Comparison of ENCODE assay signal across 8 cellular contexts in the genomic region with DNA sequence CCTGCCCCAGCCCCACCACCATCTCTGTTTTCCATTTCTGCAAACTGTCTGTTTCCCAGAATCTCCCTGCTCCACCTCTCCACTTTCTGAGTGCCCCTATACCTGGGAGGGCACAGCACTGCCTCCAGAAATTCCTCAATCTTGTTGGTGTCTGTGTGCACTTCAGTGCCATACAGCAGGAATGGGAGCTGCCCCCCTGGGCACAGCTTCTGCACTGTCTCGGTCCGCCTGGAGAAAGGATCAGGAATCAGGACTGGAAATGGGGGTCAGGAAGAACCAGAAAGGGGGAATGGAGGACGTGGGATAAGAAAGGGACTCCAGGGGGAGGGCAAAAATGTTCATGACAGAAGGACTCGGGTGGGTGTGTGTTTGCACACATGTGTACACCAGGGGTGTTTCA. TPM values are rescaled to one million over a fixed set of nuclear protein-coding genes. Genes with fewer than 3 reads are reported as not detected.
A peak's percentile ranks its signal among the peaks of the same experiment; 100 is the strongest.
DNase-seq lines count a peak whose midpoint lies in the region; ATAC-seq, FAIRE-seq and TF ChIP-seq lines count a peak whose summit lies in the region.
"Had no signal": no experiment of that assay in that cellular context is flagged by ENCODE, and none has a peak within 500 bp of the region (broad histone marks: within the 10 kb centered on the region; RNA-seq: fewer than 3 reads in every experiment).

No MANE protein-coding gene starts in this region.

- no peaks in the 10 kb centered on the region for H3K9me3 Mint-ChIP-seq in T-helper 2 cell treated with Interferon-gamma antibody and Interleukin-4, amounts not matched to agents 5 μg/mL and 100 μg/mL, for 36 hours
- H3K9me3 Mint-ChIP-seq in stimulated activated memory B cell treated with anti-CD40 and anti-IgM and Interleukin-4, amounts not matched to agents 10 μg/mL and 1 μg/mL and 100 μg/mL, for 72 hours, result no peaks in the 10 kb centered on the region

- CTCF ChIA-PET in H1 (lab: Charles Lee; ENCODE audit: partially characterized antibody), result interaction anchor here (0.8 to 3.1 kb wide), 7 partner anchors 10 to 96 kb away, joined by 3 to 12 read pairs (median 3); a partner anchor contains a TSS

- H3K23ac ChIP-seq in H1 (ENCODE audit: insufficient read length), result no peak overlapping the region

- H2BK5ac ChIP-seq in H1 (ENCODE audit: low read depth, low read length), result 0 out of 2 replicates have a peak overlapping the region, but pooled peaks have one; percentile 53

- no peaks in the 10 kb centered on the region for H3K27me3 ChIP-seq in H1 (replicated peaks in 1 of 4; ENCODE audit: control insufficient read depth in 3 of 4, extremely low read depth in 1 of 4, insufficient read depth in 3 of 4, low read length in 3 of 4)

- peaks cover 20 to 33% (median 22%) of the 10 kb centered on the region in 4 experiments for H3K4me1 ChIP-seq in H1 (replicated peaks in 1 of 4; ENCODE audit: control insufficient read depth in 3 of 4, insufficient read depth in 4 of 4, low read length in 3 of 4)

- no peak overlapping the region for H3K14ac ChIP-seq in H1 (ENCODE audit: insufficient read length)

- H3K27me3 Mint-ChIP-seq in T-helper 2 cell treated with Interferon-gamma antibody and Interleukin-4, amounts not matched to agents 5 μg/mL and 100 μg/mL, for 36 hours (ENCODE audit: low read depth), result no peaks in the 10 kb centered on the region
- no peaks in the 10 kb centered on the region for H3K27me3 Mint-ChIP-seq in stimulated activated memory B cell treated with anti-CD40 and anti-IgM and Interleukin-4, amounts not matched to agents 10 μg/mL and 1 μg/mL and 100 μg/mL, for 72 hours

- H3K18ac ChIP-seq in H1 (ENCODE audit: extremely low read depth, low read length), result no peak overlapping the region

- H3K4me3 ChIP-seq in H1 (ENCODE audit: extremely low read depth in 1 of 4, insufficient read depth in 2 of 4, low read depth in 3 of 4, low read length in 4 of 4), result no peak overlapping the region

- TF ChIP-seq EP300 in H1 (IDR thresholded peaks at IDR 0.05; ENCODE audit: borderline replicate concordance in 1 of 2, low read depth in 2 of 2, low read length in 2 of 2), result no peak

- peaks cover 0 to 26% of the 10 kb centered on the region in 2 experiments; a peak in 2 of 4 replicates for H3K79me2 ChIP-seq in H1 (ENCODE audit: control insufficient read depth in 1 of 2, insufficient read depth in 2 of 2, low read length in 2 of 2)

- no peak overlapping the region; the same call in 1 of the 2 replicates for H2BK12ac ChIP-seq in H1 (ENCODE audit: low read depth, low read length)

- no peak overlapping the region for H2AFZ ChIP-seq in H1 (ENCODE audit: low read length)

- POLR2A ChIA-PET in H1 (lab: Charles Lee; ENCODE audit: partially characterized antibody), result interaction anchor here (1.3 to 8.7 kb wide), 5 partner anchors 9 to 102 kb away, joined by 4 to 73 read pairs (median 5); a partner anchor contains a TSS

- peaks cover 19% of the 10 kb centered on the region for H3K23me2 ChIP-seq in H1 (ENCODE audit: low read depth, low read length)

- H4K20me1 ChIP-seq in H1 (replicated peaks in 1 of 2; ENCODE audit: control insufficient read depth in 1 of 2, insufficient read depth in 2 of 2, low read length in 2 of 2), result peaks cover 4 to 5% of the 10 kb centered on the region in 2 experiments

- no peak for DNase-seq in T-helper 2 cell treated with Interferon-gamma antibody and Interleukin-4, amounts not matched to agents 5 μg/mL and 100 μg/mL, for 36 hours (ENCODE audit: low spot score)
- no peak for DNase-seq in T-helper 2 cell
- DNase-seq in H1 (ENCODE audit: low read depth in 1 of 2, low spot score in 2 of 2), result no peak
- no peak for DNase-seq in SIG-M5 (lab: John Stamatoyannopoulos, UW)
- DNase-seq in GM20000 (ENCODE audit: low spot score), result no peak
- DNase-seq: ACHN, H7 had no signal

- H3K4me1 Mint-ChIP-seq in T-helper 2 cell treated with Interferon-gamma antibody and Interleukin-4, amounts not matched to agents 5 μg/mL and 100 μg/mL, for 36 hours (ENCODE audit: low read depth), result peaks cover 46% of the 10 kb centered on the region
- peaks cover 58% of the 10 kb centered on the region for H3K4me1 Mint-ChIP-seq in stimulated activated memory B cell treated with anti-CD40 and anti-IgM and Interleukin-4, amounts not matched to agents 10 μg/mL and 1 μg/mL and 100 μg/mL, for 72 hours

- H3K79me1 ChIP-seq in H1 (ENCODE audit: low read depth, low read length), result peaks cover 8% of the 10 kb centered on the region; the same call in 1 of the 2 replicates

- TF ChIP-seq RAD21 in H1 (IDR thresholded peaks at IDR 0.05 in 1 of 2, conservative IDR thresholded peaks at IDR 0.05 in 1 of 2; ENCODE audit: low read depth in 2 of 2, low read length in 2 of 2), result no peak

- H3K9ac ChIP-seq in H1 (replicated peaks in 1 of 4; ENCODE audit: extremely low read depth in 1 of 4, low read depth in 3 of 4, low read length in 3 of 4), result no peak overlapping the region; a peak in 1 of 7 replicates

- no peaks in the 10 kb centered on the region for H3K9me3 ChIP-seq in H1 (ENCODE audit: insufficient read depth in 2 of 2, low read depth in 1 of 2, low read length in 1 of 2)

- H2AK5ac ChIP-seq in H1 (ENCODE audit: low read depth, low read length), result no peak overlapping the region

- H3K36me3 ChIP-seq in H1 (ENCODE audit: control insufficient read depth in 2 of 4, insufficient read depth in 4 of 4, low read length in 3 of 4), result peaks cover 10 to 30% (median 21%) of the 10 kb centered on the region in 4 experiments

- H2BK15ac ChIP-seq in H1 (ENCODE audit: low read length), result no peak overlapping the region

- FAIRE-seq in H1 (lab: Jason Lieb, UNC), result no peak

- no peak overlapping the region for H2BK20ac ChIP-seq in H1 (ENCODE audit: low read length)

- H4K91ac ChIP-seq in H1 (replicated peaks; ENCODE audit: insufficient read length, low read length), result no peak overlapping the region

- WGBS in H1 (ENCODE audit: extremely low coverage in 1 of 2, insufficient coverage in 1 of 2, insufficient read length in 1 of 2, insufficient replicate concordance in 2 of 2, low coverage in 1 of 2, low lambda C conversion rate in 2 of 2, missing lambda C conversion rate in 1 of 2), 2 experiments, result 86% methylated on average over 4 of the region's 4 CpGs; no CpG with 5 or more reads in 1 of the 2 experiments

- peaks cover 57% of the 10 kb centered on the region for H3K36me3 Mint-ChIP-seq in T-helper 2 cell treated with Interferon-gamma antibody and Interleukin-4, amounts not matched to agents 5 μg/mL and 100 μg/mL, for 36 hours (ENCODE audit: low read depth)
- peaks cover 36% of the 10 kb centered on the region for H3K36me3 Mint-ChIP-seq in stimulated activated memory B cell treated with anti-CD40 and anti-IgM and Interleukin-4, amounts not matched to agents 10 μg/mL and 1 μg/mL and 100 μg/mL, for 72 hours

- no peak overlapping the region for H3K56ac ChIP-seq in H1 (replicated peaks; ENCODE audit: insufficient read length, low read depth, low read length)

- no peak for TF ChIP-seq CTCF in H1 (IDR thresholded peaks at IDR 0.05; ENCODE audit: control extremely low read depth in 1 of 3, insufficient read depth in 1 of 3, low read depth in 1 of 3, low read length in 3 of 3)
- TF ChIP-seq CTCF in GM20000 (IDR thresholded peaks at IDR 0.05; ENCODE audit: extremely low read depth, missing control alignments), result no peak

- H3K27ac ChIP-seq in H1 (ENCODE audit: low read depth, low read length), result 0 out of 2 replicates have a peak overlapping the region, but pooled peaks have one; percentile 25

- no peak overlapping the region for H4K8ac ChIP-seq in H1 (ENCODE audit: extremely low read depth, insufficient read depth, low read length)

- no peak overlapping the region for H2BK120ac ChIP-seq in H1 (replicated peaks; ENCODE audit: low read depth, low read length)

- H3K4ac ChIP-seq in H1 (replicated peaks; ENCODE audit: insufficient read length, low read depth, low read length), result no peak overlapping the region

- no peak overlapping the region for H4K5ac ChIP-seq in H1 (ENCODE audit: insufficient read length, low read depth, low read length)

- TF ChIP-seq POLR2A in H1 (IDR thresholded peaks at IDR 0.05; ENCODE audit: control extremely low read depth in 1 of 2, low read depth in 2 of 2, low read length in 2 of 2), result no peak

- peak overlapping the region; percentile 95 for H3K4me3 Mint-ChIP-seq in T-helper 2 cell treated with Interferon-gamma antibody and Interleukin-4, amounts not matched to agents 5 μg/mL and 100 μg/mL, for 36 hours
- peak overlapping the region; percentile 39 for H3K4me3 Mint-ChIP-seq in stimulated activated memory B cell treated with anti-CD40 and anti-IgM and Interleukin-4, amounts not matched to agents 10 μg/mL and 1 μg/mL and 100 μg/mL, for 72 hours

- H3K27ac Mint-ChIP-seq in T-helper 2 cell treated with Interferon-gamma antibody and Interleukin-4, amounts not matched to agents 5 μg/mL and 100 μg/mL, for 36 hours, result peak overlapping the region; percentile 68
- peak overlapping the region; percentile 90 for H3K27ac Mint-ChIP-seq in stimulated activated memory B cell treated with anti-CD40 and anti-IgM and Interleukin-4, amounts not matched to agents 10 μg/mL and 1 μg/mL and 100 μg/mL, for 72 hours

- ATAC-seq in stimulated activated memory B cell treated with anti-CD40 and anti-IgM and Interleukin-4, amounts not matched to agents 10 μg/mL and 1 μg/mL and 100 μg/mL, for 72 hours, result no peak

- H3K4me2 ChIP-seq in H1 (ENCODE audit: insufficient read depth in 1 of 2, low read depth in 2 of 2, low read length in 2 of 2), result peak overlapping the region; percentile 78 to 99; a peak in 3 of 4 replicates

RNA-seq across cellular contexts. Expression of a gene that starts 2.6 kb away (rescaled TPM):
- 250 and 259 TPM in 2 replicates for total RNA-seq in H1 (2021; fragmentation: NEBNext Ultra II Directional; extraction: Animal tissue kit (Norgen Biotek cat#: 25700))
- polyA plus RNA-seq in H1 (2011; rRNA removed), result 236 and 277 TPM in 2 replicates
- polyA plus RNA-seq in H1 (2011; cell fraction: cytosol; rRNA removed), result 288 TPM
- 199 TPM for polyA plus RNA-seq in H1 (2011; cell fraction: nucleus; rRNA removed)
- 240 to 286 TPM (median 280 TPM) in 4 replicates for polyA plus RNA-seq in H1 (2012, experiment 1 of 2)
- polyA plus RNA-seq in H1 (2012, experiment 2 of 2), result 482 TPM
- polyA plus RNA-seq in H1 (2013, experiment 1 of 2), result 173 TPM
- polyA plus RNA-seq in H1 (2013, experiment 2 of 2), result 202 TPM
- 255 and 293 TPM in 2 replicates for polyA minus RNA-seq in H1 (2011; rRNA and poly(A)+ RNA removed)
- polyA minus RNA-seq in H1 (2011; cell fraction: cytosol; rRNA and poly(A)+ RNA removed), result 101 TPM
- 83.5 TPM for polyA minus RNA-seq in H1 (2011; cell fraction: nucleus; rRNA and poly(A)+ RNA removed)

RNA-seq across cellular contexts. Expression of a gene that starts 4.6 kb away (rescaled TPM):
- 53.3 and 55.5 TPM in 2 replicates for total RNA-seq in H1 (2021; fragmentation: NEBNext Ultra II Directional; extraction: Animal tissue kit (Norgen Biotek cat#: 25700))
- polyA plus RNA-seq in H1 (2011; rRNA removed), result 73.5 and 104 TPM in 2 replicates
- 80.1 TPM for polyA plus RNA-seq in H1 (2011; cell fraction: cytosol; rRNA removed)
- 78.9 TPM for polyA plus RNA-seq in H1 (2011; cell fraction: nucleus; rRNA removed)
- 46.0 to 78.4 TPM (median 71.9 TPM) in 4 replicates for polyA plus RNA-seq in H1 (2012, experiment 1 of 2)
- polyA plus RNA-seq in H1 (2012, experiment 2 of 2), result 53.9 TPM
- 32.1 TPM for polyA plus RNA-seq in H1 (2013, experiment 1 of 2)
- polyA plus RNA-seq in H1 (2013, experiment 2 of 2), result 36.0 TPM
- 15.2 and 19.8 TPM in 2 replicates for polyA minus RNA-seq in H1 (2011; rRNA and poly(A)+ RNA removed)
- polyA minus RNA-seq in H1 (2011; cell fraction: cytosol; rRNA and poly(A)+ RNA removed), result 28.8 TPM
- 13.7 TPM for polyA minus RNA-seq in H1 (2011; cell fraction: nucleus; rRNA and poly(A)+ RNA removed)

RNA-seq across cellular contexts. Expression of a gene that starts 6.1 kb away (rescaled TPM):
- total RNA-seq in H1 (2021; fragmentation: NEBNext Ultra II Directional; extraction: Animal tissue kit (Norgen Biotek cat#: 25700)), result 21.3 and 25.3 TPM in 2 replicates
- polyA plus RNA-seq in H1 (2011; rRNA removed), result 26.5 and 34.5 TPM in 2 replicates
- polyA plus RNA-seq in H1 (2011; cell fraction: cytosol; rRNA removed), result 29.5 TPM
- 149 TPM for polyA plus RNA-seq in H1 (2011; cell fraction: nucleus; rRNA removed)
- polyA plus RNA-seq in H1 (2012, experiment 1 of 2), result 16.0 to 22.5 TPM (median 20.5 TPM) in 4 replicates
- polyA plus RNA-seq in H1 (2012, experiment 2 of 2), result 5.4 TPM
- 15.6 TPM for polyA plus RNA-seq in H1 (2013, experiment 1 of 2)
- polyA plus RNA-seq in H1 (2013, experiment 2 of 2), result 14.5 TPM
- 36.0 and 38.2 TPM in 2 replicates for polyA minus RNA-seq in H1 (2011; rRNA and poly(A)+ RNA removed)
- 19.8 TPM for polyA minus RNA-seq in H1 (2011; cell fraction: cytosol; rRNA and poly(A)+ RNA removed)
- 72.1 TPM for polyA minus RNA-seq in H1 (2011; cell fraction: nucleus; rRNA and poly(A)+ RNA removed)

RNA-seq across cellular contexts. Expression of a gene that starts 10.6 kb away (rescaled TPM):
- total RNA-seq in H1 (2021; fragmentation: NEBNext Ultra II Directional; extraction: Animal tissue kit (Norgen Biotek cat#: 25700)), result not detected in 2 replicates
- 0.18 and 0.33 TPM in 2 replicates for polyA plus RNA-seq in H1 (2011; rRNA removed)
- 0.14 TPM for polyA plus RNA-seq in H1 (2011; cell fraction: cytosol; rRNA removed)
- 0.31 TPM for polyA plus RNA-seq in H1 (2011; cell fraction: nucleus; rRNA removed)
- 0.17 to 0.73 TPM (median 0.19 TPM) in 4 replicates for polyA plus RNA-seq in H1 (2012, experiment 1 of 2)
- polyA plus RNA-seq in H1 (2012, experiment 2 of 2), result 0.12 TPM
- polyA plus RNA-seq in H1 (2013, experiment 1 of 2), result 0.04 TPM
- polyA plus RNA-seq in H1 (2013, experiment 2 of 2), result 0.06 TPM
- 0.13 TPM in 1 of 2 replicates, not detected in the other for polyA minus RNA-seq in H1 (2011; rRNA and poly(A)+ RNA removed)
- polyA minus RNA-seq in H1 (2011; cell fraction: cytosol; rRNA and poly(A)+ RNA removed), result not detected
- not detected for polyA minus RNA-seq in H1 (2011; cell fraction: nucleus; rRNA and poly(A)+ RNA removed)
- total RNA-seq: H7 had no signal

RNA-seq across cellular contexts. Expression of a gene that starts 12.2 kb away (rescaled TPM):
- 0.33 TPM in 1 of 2 replicates, not detected in the other for total RNA-seq in H1 (2021; fragmentation: NEBNext Ultra II Directional; extraction: Animal tissue kit (Norgen Biotek cat#: 25700))
- polyA plus RNA-seq in H1 (2011; rRNA removed), result 0.23 and 0.49 TPM in 2 replicates
- polyA plus RNA-seq in H1 (2011; cell fraction: cytosol; rRNA removed), result 0.23 TPM
- polyA plus RNA-seq in H1 (2011; cell fraction: nucleus; rRNA removed), result 1.0 TPM
- 0.19 to 0.37 TPM (median 0.21 TPM) in 4 replicates for polyA plus RNA-seq in H1 (2012, experiment 1 of 2)
- not detected for polyA plus RNA-seq in H1 (2012, experiment 2 of 2)
- polyA plus RNA-seq in H1 (2013, experiment 1 of 2), result 0.12 TPM
- 0.11 TPM for polyA plus RNA-seq in H1 (2013, experiment 2 of 2)
- not detected in 2 replicates for polyA minus RNA-seq in H1 (2011; rRNA and poly(A)+ RNA removed)
- not detected for polyA minus RNA-seq in H1 (2011; cell fraction: cytosol; rRNA and poly(A)+ RNA removed)
- polyA minus RNA-seq in H1 (2011; cell fraction: nucleus; rRNA and poly(A)+ RNA removed), result not detected
- total RNA-seq: H7 had no signal
